10 cellular contexts compared by ENCODE assay signal in the genomic region with DNA sequence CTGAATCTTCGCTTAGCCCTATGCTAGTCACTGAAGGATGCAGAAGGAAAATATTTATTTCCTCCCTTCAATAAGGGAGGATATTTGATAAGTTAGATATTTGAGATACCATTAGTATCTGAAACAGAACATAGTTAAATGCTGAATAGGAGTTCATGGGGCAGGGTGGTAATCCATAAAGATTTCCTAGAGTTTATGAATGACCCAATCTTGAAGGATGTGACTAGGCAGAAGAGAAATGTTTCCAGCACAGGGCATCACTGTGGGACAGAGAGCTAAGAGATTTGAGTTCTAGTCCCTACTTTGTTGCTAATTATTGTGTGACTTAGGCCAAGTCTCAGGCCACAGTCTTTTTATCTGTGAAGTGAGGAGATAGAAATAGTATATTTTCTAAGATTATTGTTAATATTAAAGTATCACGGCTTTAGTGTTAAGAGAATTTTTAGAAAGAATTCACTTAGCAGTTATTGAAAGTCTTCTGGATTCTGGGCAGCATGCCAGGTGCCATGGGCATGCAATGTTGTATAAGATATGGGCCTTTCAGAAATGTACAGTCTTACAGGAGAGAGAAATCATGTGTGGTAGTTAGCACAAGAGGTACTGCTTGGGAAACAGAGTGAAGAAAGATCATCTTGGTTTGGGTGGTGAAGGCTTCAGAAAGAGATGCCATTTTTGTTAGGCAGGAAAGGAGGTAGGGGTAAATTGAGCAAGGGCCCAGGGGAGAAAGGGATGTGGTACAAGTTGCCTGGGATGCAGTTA. TPM values are rescaled to one million over a fixed set of nuclear protein-coding genes. Genes with fewer than 3 reads are reported as not detected.
DNase-seq lines count a peak whose midpoint lies in the region; ATAC-seq and TF ChIP-seq lines count a peak whose summit lies in the region.
"Had no signal": no experiment of that assay in that cellular context is flagged by ENCODE, and none has a peak within 500 bp of the region (broad histone marks: within the 10 kb centered on the region; RNA-seq: fewer than 3 reads in every experiment).

No MANE protein-coding gene starts in this region.

- H3K4me3 Mint-ChIP-seq in stimulated activated effector memory CD8-positive, alpha-beta T cell treated with anti-CD3 and anti-CD28 coated beads, Interleukin-12 subunit alpha, Interleukin-12 subunit beta, amount 100 ng/mL, for 72 hours, result no peak overlapping the region

- no peaks in the 10 kb centered on the region for H3K9me3 ChIP-seq in SK-N-SH
- H3K9me3 ChIP-seq in gastroesophageal sphincter, result no peaks in the 10 kb centered on the region
- H3K9me3 ChIP-seq in spleen, result no peaks in the 10 kb centered on the region
- H3K9me3 ChIP-seq: testis had no signal

- no peak overlapping the region for H2AFZ ChIP-seq in SK-N-SH (ENCODE audit: low read depth)

- intact Hi-C loops in spleen (cut with DNase I; ENCODE audit: low total_unique reads), result no loop called here

- CTCF ChIA-PET in SK-N-SH (lab: Yijun Ruan, JAX), result no interaction called here

- peaks cover 37% of the 10 kb centered on the region for H3K79me2 ChIP-seq in SK-N-SH (ENCODE audit: insufficient read depth)

- no peak for TF ChIP-seq POLR2A in gastroesophageal sphincter (IDR thresholded peaks at IDR 0.05)
- TF ChIP-seq POLR2A in spleen (IDR thresholded peaks at IDR 0.05), result no peak

- 73% methylated on average over 2 of the region's 2 CpGs for WGBS in SK-N-SH (ENCODE audit: low lambda C conversion rate)
- WGBS in gastroesophageal sphincter (ENCODE audit: low coverage in 1 of 2), 2 donors, result 13 to 67% methylated on average over 1 to 2 of the region's 2 CpGs
- WGBS in spleen, 5 donors, result 60 to 74% (median 70%) methylated on average over 2 of the region's 2 CpGs

- no peaks in the 10 kb centered on the region for H3K27me3 ChIP-seq in SK-N-SH (ENCODE audit: insufficient read depth)
- no peaks in the 10 kb centered on the region for H3K27me3 ChIP-seq in gastroesophageal sphincter
- H3K27me3 ChIP-seq in spleen (replicated peaks in 1 of 7), result no peaks in the 10 kb centered on the region
- H3K27me3 ChIP-seq: testis had no signal

- TF ChIP-seq RAD21 in SK-N-SH (IDR thresholded peaks at IDR 0.05; ENCODE audit: low read length), result no peak

- no peaks in the 10 kb centered on the region for H3K9me3 Mint-ChIP-seq in stimulated activated effector memory CD8-positive, alpha-beta T cell treated with anti-CD3 and anti-CD28 coated beads, Interleukin-12 subunit alpha, Interleukin-12 subunit beta, amount 100 ng/mL, for 72 hours

- H3K4me3 ChIP-seq in SK-N-SH (ENCODE audit: low read depth in 2 of 2, low read length in 1 of 2) (no peak overlapping the region), gastroesophageal sphincter (no peak overlapping the region), spleen (no peak overlapping the region)
- H3K4me3 ChIP-seq: testis had no signal

- H3K36me3 ChIP-seq in SK-N-SH (replicated peaks in 1 of 2; ENCODE audit: control insufficient read depth in 1 of 2, insufficient read depth in 2 of 2, low read length in 1 of 2) (no peaks in the 10 kb centered on the region), gastroesophageal sphincter (no peaks in the 10 kb centered on the region), spleen (peaks cover 0 to 25% (median 0%) of the 10 kb centered on the region in 6 donors)

- no peaks in the 10 kb centered on the region for H3K9me2 ChIP-seq in SK-N-SH

- peaks cover 49% of the 10 kb centered on the region for H3F3A ChIP-seq in SK-N-SH (replicated peaks; ENCODE audit: insufficient read depth)

- no peaks in the 10 kb centered on the region for H3K4me1 Mint-ChIP-seq in stimulated activated effector memory CD8-positive, alpha-beta T cell treated with anti-CD3 and anti-CD28 coated beads, Interleukin-12 subunit alpha, Interleukin-12 subunit beta, amount 100 ng/mL, for 72 hours

- ATAC-seq in gastroesophageal sphincter, result no peak
- no peak for ATAC-seq in stimulated activated effector memory CD8-positive, alpha-beta T cell treated with anti-CD3 and anti-CD28 coated beads, Interleukin-12 subunit alpha, Interleukin-12 subunit beta, amount 100 ng/mL, for 72 hours
- no peak for ATAC-seq in GM21723 (IDR thresholded peaks at IDR 0.05; ENCODE audit: unreplicated experiment)
- no peak for ATAC-seq in GM21526 (IDR thresholded peaks at IDR 0.05; ENCODE audit: low FRiP score, unreplicated experiment)

- no peak overlapping the region for H3K27ac Mint-ChIP-seq in stimulated activated effector memory CD8-positive, alpha-beta T cell treated with anti-CD3 and anti-CD28 coated beads, Interleukin-12 subunit alpha, Interleukin-12 subunit beta, amount 100 ng/mL, for 72 hours

- peak overlapping the region; percentile 72 for H3K4me2 ChIP-seq in SK-N-SH

- POLR2A ChIA-PET in SK-N-SH (lab: Yijun Ruan, JAX), result no interaction called here

- TF ChIP-seq CTCF in SK-N-SH (IDR thresholded peaks at IDR 0.05) (no peak), gastroesophageal sphincter (IDR thresholded peaks at IDR 0.05) (no peak), spleen (IDR thresholded peaks at IDR 0.05 in 8 of 11, conservative IDR thresholded peaks at IDR 0.05 in 3 of 11) (no peak)

- H3K27ac ChIP-seq in SK-N-SH (ENCODE audit: low read depth in 2 of 2, low read length in 1 of 2), result peak overlapping the region; percentile 81 to 94
- H3K27ac ChIP-seq in gastroesophageal sphincter, result peak overlapping the region; percentile 49 to 83 (median 80)
- peak overlapping the region; percentile 62 to 88 (median 77) for H3K27ac ChIP-seq in spleen

- peak overlapping the region; percentile 48; the same call in 1 of the 2 replicates for H3K9ac ChIP-seq in SK-N-SH

- TF ChIP-seq EP300 in SK-N-SH (IDR thresholded peaks at IDR 0.05; ENCODE audit: borderline replicate concordance in 1 of 2, low read depth in 1 of 2, low read length in 1 of 2) (no peak), gastroesophageal sphincter (IDR thresholded peaks at IDR 0.05) (no peak)

- no peaks in the 10 kb centered on the region for H3K36me3 Mint-ChIP-seq in stimulated activated effector memory CD8-positive, alpha-beta T cell treated with anti-CD3 and anti-CD28 coated beads, Interleukin-12 subunit alpha, Interleukin-12 subunit beta, amount 100 ng/mL, for 72 hours

- H3K4me1 ChIP-seq in SK-N-SH (ENCODE audit: control insufficient read depth in 1 of 2, insufficient read depth in 2 of 2, low read depth in 1 of 2, low read length in 1 of 2) (peaks cover 20 to 42% of the 10 kb centered on the region in 2 experiments), gastroesophageal sphincter (peaks cover 10 to 61% (median 20%) of the 10 kb centered on the region in 3 donors), spleen (peaks cover 36 to 100% (median 94%) of the 10 kb centered on the region in 6 donors)

- peak; percentile 53 for DNase-seq in HS-27A (ENCODE audit: low read depth)
- no peak for DNase-seq in SK-N-SH
- no peak for DNase-seq in spleen
- no peak for DNase-seq in stimulated activated effector memory CD8-positive, alpha-beta T cell treated with anti-CD3 and anti-CD28 coated beads, Interleukin-12 subunit alpha, Interleukin-12 subunit beta, amount 100 ng/mL, for 72 hours (ENCODE audit: low spot score in 2 of 2)
- no peak for DNase-seq in mucosa of gallbladder (ENCODE audit: low spot score)
- DNase-seq: NCI-H82, testis had no signal

- no peaks in the 10 kb centered on the region for H4K20me1 ChIP-seq in SK-N-SH (ENCODE audit: insufficient read depth)

TF ChIP-seq in SK-N-SH, 30 proteins besides CTCF, POLR2A, EP300 and RAD21:
- TF ChIP-seq TCF12 (IDR thresholded peaks at IDR 0.05), result no peak
- peak; percentile 64; the same call in 1 of the 2 replicates for TF ChIP-seq NFIC (IDR thresholded peaks at IDR 0.05; ENCODE audit: borderline replicate concordance)

RNA-seq across cellular contexts. Expression of a gene that starts 24.0 kb away (rescaled TPM):
- polyA plus RNA-seq in SK-N-SH (2012; rRNA removed) (10.6 and 11.9 TPM in 2 replicates), spleen (10 to 100 TPM; 34.9 to 55.0 (median 38.6) TPM)
- 14.5 and 15.9 TPM in 2 replicates for polyA plus RNA-seq in SK-N-SH (2012; cell fraction: cytosol; rRNA removed)
- 3.8 and 7.6 TPM in 2 replicates for polyA plus RNA-seq in SK-N-SH (2012; cell fraction: nucleus; rRNA removed)
- total RNA-seq in gastroesophageal sphincter (10 to 100 TPM; 32.2 to 65.9 (median 45.0) TPM), spleen (100 to 1,000 TPM in 6 of 7 donors, 10 to 100 TPM in 1; 95.2 to 130 (median 117) TPM), mucosa of gallbladder (24.3 TPM)
